In genomic region chr19:497476-497860, GRCh38 we compare ENCODE assay signal across 1 cellular context.
TF ChIP-seq lines count a peak whose summit lies in the region.

No MANE protein-coding gene starts in this region.

TF ChIP-seq in A549, 52 proteins besides CTCF, POLR2A, EP300 and RAD21:
- TF ChIP-seq ZC3H11A (IDR thresholded peaks at IDR 0.05) (no peak), CHD2 (IDR thresholded peaks at IDR 0.05; ENCODE audit: low read length, partially characterized antibody) (no peak), MYC (IDR thresholded peaks at IDR 0.05; ENCODE audit: borderline replicate concordance, low read length) (no peak), MAX (IDR thresholded peaks at IDR 0.05) (no peak), ESRRA (IDR thresholded peaks at IDR 0.05; ENCODE audit: borderline replicate concordance, low read length) (no peak), HOXB13 (CRISPR knock-in tag; IDR thresholded peaks at IDR 0.05; ENCODE audit: low read depth) (no peak), ZFP36 (IDR thresholded peaks at IDR 0.05; ENCODE audit: borderline replicate concordance, partially characterized antibody) (no peak)
